30 cellular contexts compared by ENCODE assay signal in the genomic region with DNA sequence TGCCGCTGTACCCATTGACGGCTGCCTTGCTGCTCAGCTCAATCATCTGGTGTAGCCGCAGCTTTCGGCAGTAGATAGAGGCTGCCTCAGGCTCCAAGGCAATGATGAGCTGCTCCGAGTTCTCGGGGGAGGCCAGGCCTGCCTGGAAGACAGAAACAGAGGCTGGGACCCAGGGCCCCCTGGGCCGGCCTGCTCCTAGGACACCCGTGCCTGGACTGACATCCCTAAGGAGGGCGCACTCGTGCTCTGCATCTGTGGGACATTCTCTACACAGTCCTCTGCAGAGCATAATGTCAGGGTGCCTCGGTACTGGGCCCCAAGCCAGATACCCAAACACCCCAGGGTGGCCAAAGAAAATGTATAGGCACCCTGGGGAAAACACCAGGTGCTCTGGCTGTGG.
"Had no signal": no experiment of that assay in that cellular context is flagged by ENCODE, and none has a peak within 500 bp of the region (broad histone marks: within the 10 kb centered on the region; RNA-seq: fewer than 3 reads in every experiment).

No MANE protein-coding gene starts in this region.

- H3K27ac Mint-ChIP-seq: activated CD4-positive, alpha-beta memory T cell treated with anti-CD3 and anti-CD28 coated beads, Interleukin-2, amount 10 ng/mL, durations not matched to agents 7 days and 5 days; activated naive CD4-positive, alpha-beta T cell treated with anti-CD3 and anti-CD28 coated beads, Interleukin-2, amount 10 ng/mL, durations not matched to agents 7 days and 5 days; activated naive CD8-positive, alpha-beta T cell; activated T-cell treated with anti-CD3 and anti-CD28 coated beads, Interleukin-2, amount 50 U/mL, for 24 hours; activated T-cell treated with anti-CD3 and anti-CD28 coated beads, Interleukin-2, amount 50 U/mL, for 72 hours; dendritic cell treated with granulocyte-macrophage colony-stimulating factor and Interleukin-4, amounts not matched to agents 40 ng/mL and 50 ng/mL, for 4 days; endodermal cell; WTC11 had no signal

- DNase-seq: activated CD4-positive, alpha-beta memory T cell treated with anti-CD3 and anti-CD28 coated beads, Interleukin-2, amount 10 ng/mL, durations not matched to agents 7 days and 5 days; activated CD4-positive, alpha-beta T cell treated with anti-CD3 and anti-CD28 coated beads for 1 hour; activated CD4-positive, alpha-beta T cell treated with anti-CD3 and anti-CD28 coated beads for 4 hours; activated CD4-positive, alpha-beta T cell treated with anti-CD3 and anti-CD28 coated beads, Interleukin-2, amount 10 ng/mL, durations not matched to agents 7 days and 5 days; activated CD4-positive, alpha-beta T cell treated with anti-CD3 and anti-CD28 coated beads, Interleukin-2, amount 50 U/mL, for 4 hours; activated CD8-positive, alpha-beta memory T cell treated with anti-CD3 and anti-CD28 coated beads, Interleukin-2, amount 50 U/mL, for 48 hours; activated gamma-delta T cell; activated naive CD4-positive, alpha-beta T cell; activated naive CD4-positive, alpha-beta T cell treated with anti-CD3 and anti-CD28 coated beads, Interleukin-2, amount 10 ng/mL, durations not matched to agents 7 days and 5 days; activated T-cell treated with anti-CD3 and anti-CD28 coated beads for 4 hours; activated T-cell treated with anti-CD3 and anti-CD28 coated beads, Interleukin-2, amount 50 U/mL, for 24 hours; activated T-cell treated with anti-CD3 and anti-CD28 coated beads, Interleukin-2, amount 50 U/mL, for 72 hours; effector memory CD4-positive, alpha-beta T cell; endodermal cell; erythroblast; foreskin keratinocyte; gastrocnemius medialis; glutamatergic neuron; T-helper 2 cell had no signal

- H3K4me1 Mint-ChIP-seq: activated naive CD4-positive, alpha-beta T cell treated with anti-CD3 and anti-CD28 coated beads, Interleukin-2, amount 10 ng/mL, durations not matched to agents 7 days and 5 days; central memory CD8-positive, alpha-beta T cell had no signal

- ATAC-seq: activated T-cell treated with anti-CD3 and anti-CD28 coated beads, Interleukin-2, amount 50 U/mL, for 72 hours; foreskin keratinocyte; gastrocnemius medialis; WTC11 had no signal

- H3K36me3 Mint-ChIP-seq: activated naive CD4-positive, alpha-beta T cell treated with anti-CD3 and anti-CD28 coated beads, Interleukin-2, amount 10 ng/mL, durations not matched to agents 7 days and 5 days; activated naive CD8-positive, alpha-beta T cell; WTC11 had no signal

- H3K9me3 Mint-ChIP-seq: activated CD4-positive, alpha-beta memory T cell treated with anti-CD3 and anti-CD28 coated beads, Interleukin-2, amount 10 ng/mL, durations not matched to agents 7 days and 5 days; activated CD4-positive, alpha-beta T cell treated with anti-CD3 and anti-CD28 coated beads, Interleukin-2, amount 10 ng/mL, durations not matched to agents 7 days and 5 days; activated naive CD4-positive, alpha-beta T cell treated with anti-CD3 and anti-CD28 coated beads, Interleukin-2, amount 10 ng/mL, durations not matched to agents 7 days and 5 days; activated T-cell treated with anti-CD3 and anti-CD28 coated beads, Interleukin-2, amount 50 U/mL, for 24 hours; activated T-cell treated with anti-CD3 and anti-CD28 coated beads, Interleukin-2, amount 50 U/mL, for 72 hours; brain; central memory CD8-positive, alpha-beta T cell; dendritic cell treated with granulocyte-macrophage colony-stimulating factor and Interleukin-4, amounts not matched to agents 40 ng/mL and 50 ng/mL, for 4 days; WTC11 had no signal

- H3K36me3 ChIP-seq: breast epithelium, cardiac muscle cell, gastrocnemius medialis had no signal

- H3K4me3 Mint-ChIP-seq: activated CD4-positive, alpha-beta memory T cell treated with anti-CD3 and anti-CD28 coated beads, Interleukin-2, amount 10 ng/mL, durations not matched to agents 7 days and 5 days; activated CD4-positive, alpha-beta T cell treated with anti-CD3 and anti-CD28 coated beads, Interleukin-2, amount 10 ng/mL, durations not matched to agents 7 days and 5 days; activated naive CD4-positive, alpha-beta T cell treated with anti-CD3 and anti-CD28 coated beads, Interleukin-2, amount 10 ng/mL, durations not matched to agents 7 days and 5 days; activated naive CD8-positive, alpha-beta T cell; activated T-cell treated with anti-CD3 and anti-CD28 coated beads, Interleukin-2, amount 50 U/mL, for 24 hours; activated T-cell treated with anti-CD3 and anti-CD28 coated beads, Interleukin-2, amount 50 U/mL, for 72 hours; brain; central memory CD8-positive, alpha-beta T cell; dendritic cell treated with granulocyte-macrophage colony-stimulating factor and Interleukin-4, amounts not matched to agents 40 ng/mL and 50 ng/mL, for 4 days; endodermal cell; WTC11 had no signal

- H3K27ac ChIP-seq: ascending aorta, breast epithelium, cardiac muscle cell, coronary artery, esophagus muscularis mucosa, foreskin keratinocyte, gastrocnemius medialis had no signal

- H3K4me3 ChIP-seq: ascending aorta, breast epithelium, cardiac muscle cell, coronary artery, dorsolateral prefrontal cortex, esophagus muscularis mucosa, gastrocnemius medialis had no signal

- H3K4me1 ChIP-seq: foreskin keratinocyte had no signal

- H3K27me3 ChIP-seq: ascending aorta, breast epithelium, cardiac muscle cell, dorsolateral prefrontal cortex, esophagus muscularis mucosa, foreskin keratinocyte, gastrocnemius medialis had no signal

- H3K27me3 Mint-ChIP-seq: activated CD4-positive, alpha-beta memory T cell treated with anti-CD3 and anti-CD28 coated beads, Interleukin-2, amount 10 ng/mL, durations not matched to agents 7 days and 5 days; brain had no signal

- H3K9me3 ChIP-seq: ascending aorta, breast epithelium, esophagus muscularis mucosa, gastrocnemius medialis had no signal
